In genomic region chr10:17114878-17115443, GRCh38 we compare ENCODE assay signal across 8 cellular contexts. TPM values are rescaled to one million over a fixed set of nuclear protein-coding genes. Genes with fewer than 3 reads are reported as not detected.
DNase-seq lines count a peak whose midpoint lies in the region; ATAC-seq, FAIRE-seq and TF ChIP-seq lines count a peak whose summit lies in the region.
"Not testable (repeated sequence)": the region's sequence is repeated elsewhere in the genome, so short reads cannot be mapped to it uniquely, and the experiment has no call there.

No MANE protein-coding gene starts in this region.

- not testable (repeated sequence) for H3K36me3 ChIP-seq in CD4-positive, alpha-beta memory T cell (ENCODE audit: insufficient read depth, low read length); SK-N-SH (replicated peaks in 1 of 2; ENCODE audit: control insufficient read depth in 1 of 2, insufficient read depth in 2 of 2, low read length in 1 of 2); endothelial cell of umbilical vein (ENCODE audit: control insufficient read depth in 2 of 2, extremely low read depth in 1 of 2, insufficient read depth in 2 of 2, low read length in 2 of 2)

- CTCF ChIA-PET in CD4-positive, alpha-beta memory T cell (lab: Charles Lee; ENCODE audit: partially characterized antibody); SK-N-SH (lab: Yijun Ruan, JAX): not testable (repeated sequence)
- CTCF ChIA-PET in activated CD8-positive, alpha-beta T cell treated with anti-CD3 and anti-CD28 coated beads, Interleukin-2, amount 10 ng/mL, durations not matched to agents 7 days and 5 days (lab: Charles Lee), result interaction anchor here (0.7 kb wide), 1 partner anchor 167 kb away, joined by 4 read pairs; no protein-coding TSS in a partner anchor
- CTCF ChIA-PET in endothelial cell of umbilical vein (lab: Charles Lee), result interaction anchor here (0.8 to 1.0 kb wide), 2 partner anchors 11 to 146 kb away, joined by 3 read pairs; no protein-coding TSS in a partner anchor

- intact Hi-C loops in CD4-positive, alpha-beta memory T cell (cut with micrococcal nuclease), result loop anchor here (5.0 kb wide), 1 partner anchor 678 kb away; the partner anchor contains the start of gene PTER
- intact Hi-C loops in endothelial cell of umbilical vein (cut with micrococcal nuclease), result loop anchor here (2.0 kb wide), 2 partner anchors 40 to 114 kb away; partner anchors contain the start of gene VIM

- H3K4me3 Mint-ChIP-seq in CD4-positive, alpha-beta memory T cell; activated CD8-positive, alpha-beta T cell treated with anti-CD3 and anti-CD28 coated beads, Interleukin-2, amount 10 ng/mL, durations not matched to agents 7 days and 5 days; naive thymus-derived CD8-positive, alpha-beta T cell: not testable (repeated sequence)

- TF ChIP-seq CTCF in SK-N-SH (IDR thresholded peaks at IDR 0.05); endothelial cell of umbilical vein (IDR thresholded peaks at IDR 0.05; ENCODE audit: extremely low read depth in 1 of 2, insufficient read depth in 1 of 2, low read depth in 1 of 2, low read length in 2 of 2): not testable (repeated sequence)

- H3K4me1 Mint-ChIP-seq in CD4-positive, alpha-beta memory T cell, result peaks cover 3 to 15% (median 10%) of the 10 kb centered on the region in 4 donors
- H3K4me1 Mint-ChIP-seq in activated CD8-positive, alpha-beta T cell treated with anti-CD3 and anti-CD28 coated beads, Interleukin-2, amount 10 ng/mL, durations not matched to agents 7 days and 5 days (ENCODE audit: low read depth), result peaks cover 19% of the 10 kb centered on the region
- peaks cover 3 to 14% (median 6%) of the 10 kb centered on the region in 4 donors for H3K4me1 Mint-ChIP-seq in naive thymus-derived CD8-positive, alpha-beta T cell

- not testable (repeated sequence) for H3K9ac ChIP-seq in SK-N-SH; endothelial cell of umbilical vein (replicated peaks; ENCODE audit: extremely low read depth, insufficient read depth, low read length)

- H3K27ac ChIP-seq in CD4-positive, alpha-beta memory T cell (ENCODE audit: low read depth, low read length), result not testable (repeated sequence)
- H3K27ac ChIP-seq in SK-N-SH (ENCODE audit: low read depth in 2 of 2, low read length in 1 of 2), result peak overlapping the region in 1 of 2 experiments; percentile 57; a peak in 2 of 4 replicates
- peak overlapping the region; percentile 51 for H3K27ac ChIP-seq in endothelial cell of umbilical vein (ENCODE audit: insufficient read depth, low read depth, low read length)

- H3K9me3 ChIP-seq in CD4-positive, alpha-beta memory T cell (ENCODE audit: control insufficient read depth in 1 of 2, low read length in 2 of 2); SK-N-SH; endothelial cell of umbilical vein (replicated peaks; ENCODE audit: control insufficient read depth, insufficient read depth, low read length): not testable (repeated sequence)

- not testable (repeated sequence) for TF ChIP-seq RAD21 in SK-N-SH (IDR thresholded peaks at IDR 0.05; ENCODE audit: low read length)

- H3K4me2 ChIP-seq in SK-N-SH (peak overlapping the region; percentile 6; the same call in 1 of the 2 replicates), endothelial cell of umbilical vein (ENCODE audit: insufficient read depth, low read length) (peak overlapping the region; percentile 42)

- not testable (repeated sequence) for FAIRE-seq in endothelial cell of umbilical vein (lab: Jason Lieb, UNC); urothelium cell line (lab: Jason Lieb, UNC)

- peaks cover 27% of the 10 kb centered on the region for H3F3A ChIP-seq in SK-N-SH (replicated peaks; ENCODE audit: insufficient read depth)

- DNase-seq in CD4-positive, alpha-beta memory T cell, result peak in 3 of 5 donors; percentile 4 to 12 (median 5)
- DNase-seq in ELR (ENCODE audit: low read depth) (peak; percentile 38), LoVo (ENCODE audit: low spot score) (peak; percentile 34), urothelium cell line (ENCODE audit: low spot score) (peak; percentile 71)
- not testable (repeated sequence) for DNase-seq in SK-N-SH; endothelial cell of umbilical vein (ENCODE audit: low read depth, low spot score)
- peak; percentile 27 for DNase-seq in activated CD8-positive, alpha-beta T cell treated with anti-CD3 and anti-CD28 coated beads, Interleukin-2, amount 10 ng/mL, durations not matched to agents 7 days and 5 days
- peak in 3 of 10 donors; percentile 3 to 63 (median 12) for DNase-seq in naive thymus-derived CD8-positive, alpha-beta T cell

- not testable (repeated sequence) for H3K27me3 Mint-ChIP-seq in CD4-positive, alpha-beta memory T cell; activated CD8-positive, alpha-beta T cell treated with anti-CD3 and anti-CD28 coated beads, Interleukin-2, amount 10 ng/mL, durations not matched to agents 7 days and 5 days (ENCODE audit: low read depth); naive thymus-derived CD8-positive, alpha-beta T cell

- peak overlapping the region in 3 of 7 donors; percentile 11 to 54 (median 41) for H3K27ac Mint-ChIP-seq in CD4-positive, alpha-beta memory T cell
- peak overlapping the region; percentile 28 for H3K27ac Mint-ChIP-seq in activated CD8-positive, alpha-beta T cell treated with anti-CD3 and anti-CD28 coated beads, Interleukin-2, amount 10 ng/mL, durations not matched to agents 7 days and 5 days
- H3K27ac Mint-ChIP-seq in naive thymus-derived CD8-positive, alpha-beta T cell, result peak overlapping the region in 3 of 10 donors; percentile 48 to 63 (median 60)

- H3K4me1 ChIP-seq in CD4-positive, alpha-beta memory T cell (ENCODE audit: insufficient read depth, low read length); SK-N-SH (ENCODE audit: control insufficient read depth in 1 of 2, insufficient read depth in 2 of 2, low read depth in 1 of 2, low read length in 1 of 2): not testable (repeated sequence)
- peaks cover 18% of the 10 kb centered on the region for H3K4me1 ChIP-seq in endothelial cell of umbilical vein (ENCODE audit: control insufficient read depth, extremely low read depth, insufficient read depth, low read length)

- not testable (repeated sequence) for H3K9me3 Mint-ChIP-seq in CD4-positive, alpha-beta memory T cell; activated CD8-positive, alpha-beta T cell treated with anti-CD3 and anti-CD28 coated beads, Interleukin-2, amount 10 ng/mL, durations not matched to agents 7 days and 5 days (ENCODE audit: insufficient read depth); naive thymus-derived CD8-positive, alpha-beta T cell

- H4K20me1 ChIP-seq in SK-N-SH (ENCODE audit: insufficient read depth); endothelial cell of umbilical vein (replicated peaks; ENCODE audit: control insufficient read depth, extremely low read depth, insufficient read depth, low read length): not testable (repeated sequence)

- TF ChIP-seq POLR2A in endothelial cell of umbilical vein (IDR thresholded peaks at IDR 0.05; ENCODE audit: low read depth, low read length), result not testable (repeated sequence)

- H2AFZ ChIP-seq in SK-N-SH (ENCODE audit: low read depth); endothelial cell of umbilical vein (ENCODE audit: low read depth, low read length): not testable (repeated sequence)

- not testable (repeated sequence) for TF ChIP-seq EP300 in SK-N-SH (IDR thresholded peaks at IDR 0.05; ENCODE audit: borderline replicate concordance in 1 of 2, low read depth in 1 of 2, low read length in 1 of 2)

- WGBS in SK-N-SH (ENCODE audit: low lambda C conversion rate), result 76% methylated on average over 13 of the region's 13 CpGs

- peak; percentile 64 for ATAC-seq in activated CD8-positive, alpha-beta T cell treated with anti-CD3 and anti-CD28 coated beads, Interleukin-2, amount 10 ng/mL, durations not matched to agents 7 days and 5 days
- peak; percentile 59 to 91 for ATAC-seq in naive thymus-derived CD8-positive, alpha-beta T cell

- not testable (repeated sequence) for H3K9me1 ChIP-seq in endothelial cell of umbilical vein (replicated peaks; ENCODE audit: control insufficient read depth, extremely low read depth, insufficient read depth, low read length)

- not testable (repeated sequence) for H3K27me3 ChIP-seq in CD4-positive, alpha-beta memory T cell (ENCODE audit: insufficient read depth, low read length); SK-N-SH (ENCODE audit: insufficient read depth); endothelial cell of umbilical vein (ENCODE audit: control insufficient read depth in 2 of 2, insufficient read depth in 2 of 2, low read length in 2 of 2)

- dilution Hi-C loops in endothelial cell of umbilical vein (cut with MboI; ENCODE audit: extremely low pct_ligation_motif_present, low sequenced_read_pairs), result not testable (repeated sequence)

- not testable (repeated sequence) for H3K9me2 ChIP-seq in SK-N-SH

- not testable (repeated sequence) for BruUV-seq in endothelial cell of umbilical vein (replicated peaks; lab: Mats Ljungman, UMichigan)

- peaks cover 33 to 40% of the 10 kb centered on the region in 2 donors for H3K36me3 Mint-ChIP-seq in CD4-positive, alpha-beta memory T cell
- not testable (repeated sequence) for H3K36me3 Mint-ChIP-seq in activated CD8-positive, alpha-beta T cell treated with anti-CD3 and anti-CD28 coated beads, Interleukin-2, amount 10 ng/mL, durations not matched to agents 7 days and 5 days (ENCODE audit: low read depth)
- peaks cover 6 to 46% (median 16%) of the 10 kb centered on the region in 3 donors for H3K36me3 Mint-ChIP-seq in naive thymus-derived CD8-positive, alpha-beta T cell

- H3K79me2 ChIP-seq in SK-N-SH (ENCODE audit: insufficient read depth); endothelial cell of umbilical vein (ENCODE audit: control insufficient read depth, insufficient read depth, low read length): not testable (repeated sequence)

- H3K4me3 ChIP-seq in CD4-positive, alpha-beta memory T cell (ENCODE audit: low read length in 2 of 2); SK-N-SH (ENCODE audit: low read depth in 2 of 2, low read length in 1 of 2); endothelial cell of umbilical vein (replicated peaks in 1 of 3; ENCODE audit: insufficient read depth in 1 of 3, low read depth in 1 of 3, low read length in 3 of 3): not testable (repeated sequence)

- POLR2A ChIA-PET in CD4-positive, alpha-beta memory T cell (lab: Charles Lee; ENCODE audit: partially characterized antibody), result interaction anchor here (1.2 kb wide), 1 partner anchor 115 kb away, joined by 5 read pairs; no protein-coding TSS in a partner anchor
- POLR2A ChIA-PET in SK-N-SH (lab: Yijun Ruan, JAX); activated CD8-positive, alpha-beta T cell treated with anti-CD3 and anti-CD28 coated beads, Interleukin-2, amount 10 ng/mL, durations not matched to agents 7 days and 5 days (lab: Charles Lee); endothelial cell of umbilical vein (lab: Charles Lee): not testable (repeated sequence)
- POLR2A ChIA-PET in naive thymus-derived CD8-positive, alpha-beta T cell (lab: Charles Lee), result interaction anchor here (0.7 kb wide), 1 partner anchor 9 kb away, joined by 4 read pairs; no protein-coding TSS in a partner anchor

RNA-seq across cellular contexts. Expression of gene CUBN, which starts 14.7 kb away (rescaled TPM):
- 10 to 100 TPM in 1 of 2 experiments, 1 to 10 TPM in 1; 8.5 to 10.9 TPM for total RNA-seq in CD4-positive, alpha-beta memory T cell
- under 1 TPM in 1 of 2 donors, not detected in 1; 0.49 TPM for polyA plus RNA-seq in CD4-positive, alpha-beta memory T cell
- polyA plus RNA-seq in SK-N-SH (2012; rRNA removed) (2.4 and 2.7 TPM in 2 replicates), endothelial cell of umbilical vein (3.6 and 4.6 TPM in 2 replicates)
- 3.5 and 4.0 TPM in 2 replicates for polyA plus RNA-seq in SK-N-SH (2012; cell fraction: cytosol; rRNA removed)
- 1.1 and 2.5 TPM in 2 replicates for polyA plus RNA-seq in SK-N-SH (2012; cell fraction: nucleus; rRNA removed)
- 1 to 10 TPM in 1 of 2 experiments, under 1 TPM in 1; 0.68 to 1.2 TPM for total RNA-seq in activated CD8-positive, alpha-beta T cell treated with anti-CD3 and anti-CD28 coated beads, Interleukin-2, amount 10 ng/mL, durations not matched to agents 7 days and 5 days
- total RNA-seq in endothelial cell of umbilical vein, result 2.7 and 3.0 TPM in 2 replicates
- polyA plus RNA-seq in endothelial cell of umbilical vein (2011; cell fraction: cytosol; rRNA removed), result 2.5 and 3.6 TPM in 2 replicates
- polyA plus RNA-seq in endothelial cell of umbilical vein (2011; cell fraction: nucleus; rRNA removed), result 8.7 and 9.2 TPM in 2 replicates
- 1.3 and 1.5 TPM in 2 replicates for polyA plus RNA-seq in endothelial cell of umbilical vein (2012)
- 8.7 and 11.7 TPM in 2 replicates for polyA minus RNA-seq in endothelial cell of umbilical vein
- not detected for polyA minus RNA-seq in endothelial cell of umbilical vein (2011; cell fraction: cytosol; rRNA and poly(A)+ RNA removed)
- polyA minus RNA-seq in endothelial cell of umbilical vein (2011; cell fraction: nucleus; rRNA and poly(A)+ RNA removed), result 13.3 and 19.8 TPM in 2 replicates
- 10 to 100 TPM in 1 of 2 experiments, 1 to 10 TPM in 1; 9.5 to 12.2 TPM for total RNA-seq in naive thymus-derived CD8-positive, alpha-beta T cell
- under 1 TPM; 0.09 to 0.92 (median 0.11) TPM for polyA plus RNA-seq in naive thymus-derived CD8-positive, alpha-beta T cell
